In the genomic region with DNA sequence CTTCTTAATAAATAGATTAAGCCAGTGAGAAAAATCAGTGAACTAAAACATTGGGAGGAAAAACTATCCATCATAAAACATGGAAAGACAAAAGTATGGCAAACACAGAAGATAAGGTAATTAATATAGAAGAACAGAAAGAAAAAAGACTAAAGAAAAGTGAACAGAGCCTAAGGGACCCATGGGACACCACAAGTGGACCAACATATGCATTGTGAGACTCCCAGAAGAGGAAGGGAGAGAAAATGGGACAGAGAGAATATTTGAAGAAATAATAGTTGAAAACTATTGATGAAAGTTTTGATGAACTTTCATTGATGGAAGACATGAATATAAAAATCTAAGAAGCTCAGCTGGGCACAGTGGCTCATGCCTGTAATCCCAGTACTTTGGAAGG, we compare ENCODE assay signal across 28 cellular contexts.
"Had no signal": no experiment of that assay in that cellular context is flagged by ENCODE, and none has a peak within 500 bp of the region (broad histone marks: within the 10 kb centered on the region; RNA-seq: fewer than 3 reads in every experiment).

No MANE protein-coding gene starts in this region.

- ATAC-seq: effector memory CD8-positive, alpha-beta T cell; esophagus mucosa; foreskin keratinocyte; gastrocnemius medialis; gastroesophageal sphincter; heart left ventricle; heart right ventricle had no signal

- DNase-seq: colonic mucosa; cortex of kidney; dermis blood vessel endothelial cell; dorsolateral prefrontal cortex; effector CD4-positive, alpha-beta T cell; effector CD8-positive, alpha-beta T cell; effector memory CD4-positive, alpha-beta T cell; effector memory CD8-positive, alpha-beta T cell; endodermal cell; erythroblast; esophagus squamous epithelium; foreskin fibroblast; foreskin keratinocyte; foreskin melanocyte; gastrocnemius medialis; glutamatergic neuron; head of caudate nucleus; heart left ventricle; heart right ventricle had no signal

- H3K27me3 ChIP-seq: colonic mucosa, dorsolateral prefrontal cortex, esophagus muscularis mucosa, gastrocnemius medialis, heart left ventricle had no signal

- H3K4me3 ChIP-seq: colonic mucosa, coronary artery, dorsolateral prefrontal cortex, esophagus muscularis mucosa, esophagus squamous epithelium, gastrocnemius medialis, gastroesophageal sphincter, heart left ventricle, heart right ventricle had no signal

- FAIRE-seq: colon, endometrium, endothelial cell of umbilical vein, frontal cortex had no signal

- H3K36me3 ChIP-seq: colonic mucosa, esophagus muscularis mucosa, esophagus squamous epithelium, gastrocnemius medialis, gastroesophageal sphincter, heart left ventricle, heart right ventricle had no signal

- H3K4me1 ChIP-seq: colonic mucosa, esophagus muscularis mucosa, esophagus squamous epithelium, foreskin keratinocyte, gastrocnemius medialis, gastroesophageal sphincter, heart left ventricle, heart right ventricle had no signal

- H3K27ac ChIP-seq: colonic mucosa, coronary artery, dorsolateral prefrontal cortex, epithelial cell of prostate, esophagus muscularis mucosa, esophagus squamous epithelium, foreskin keratinocyte, gastrocnemius medialis, gastroesophageal sphincter, heart left ventricle, heart right ventricle had no signal

- H3K9me3 ChIP-seq: colonic mucosa, esophagus squamous epithelium, gastrocnemius medialis had no signal
